In the genomic region with DNA sequence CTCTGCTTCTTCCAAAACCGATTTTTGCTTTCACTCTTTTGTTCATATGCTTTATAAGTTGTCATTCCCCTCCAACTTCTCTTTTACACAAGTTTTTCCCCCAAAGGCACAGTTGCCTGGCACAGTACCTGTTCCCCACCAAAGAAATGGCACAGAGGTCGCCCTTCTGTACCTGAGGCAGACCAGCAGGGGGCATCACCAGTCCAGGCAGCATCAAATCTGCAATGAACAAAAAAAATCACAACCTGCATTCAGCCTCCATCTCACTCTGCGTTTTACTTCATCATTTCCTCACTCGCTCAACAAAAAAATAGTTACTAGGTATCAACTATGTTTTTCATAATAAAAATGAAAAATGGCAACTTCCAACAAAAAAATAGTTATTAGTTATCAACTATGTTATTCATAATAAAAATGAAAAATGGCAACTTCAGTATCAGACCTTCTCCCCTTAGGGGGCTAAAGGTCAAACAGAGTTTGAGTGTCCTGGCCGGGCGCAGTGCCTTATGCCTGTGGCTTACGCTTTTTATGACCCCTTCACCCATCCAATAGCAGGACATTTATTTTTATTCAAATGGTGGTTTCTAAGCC, we compare ENCODE assay signal across 8 cellular contexts. TPM values are rescaled to one million over a fixed set of nuclear protein-coding genes. Genes with fewer than 3 reads are reported as not detected.
DNase-seq lines count a peak whose midpoint lies in the region; ATAC-seq and TF ChIP-seq lines count a peak whose summit lies in the region.

No MANE protein-coding gene starts in this region.

- intact Hi-C loops in esophagus muscularis mucosa (cut with DNase I) = loop anchor here (10.0 kb wide), 1 partner anchor 377 kb away; no protein-coding TSS in a partner anchor

- H3K9ac ChIP-seq in smooth muscle cell (ENCODE audit: low read depth) = no peak overlapping the region

- DNase-seq in activated CD4-positive, CD25-positive, alpha-beta regulatory T cell (lab: John Stamatoyannopoulos, UW) = peak; percentile 13 to 42 (median 23)
- peak; percentile 46 for DNase-seq in NCI-H460 (ENCODE audit: extremely low read depth, low read depth)
- DNase-seq in activated CD8-positive, alpha-beta memory T cell treated with anti-CD3 and anti-CD28 coated beads, Interleukin-2, amount 10 ng/mL, durations not matched to agents 7 days and 5 days = peak; percentile 76
- DNase-seq in esophagus muscularis mucosa (ENCODE audit: extremely low spot score) = no peak
- DNase-seq in smooth muscle cell (lab: John Stamatoyannopoulos, UW; ENCODE audit: unreplicated experiment) = no peak
- no peak for DNase-seq in NCI-H526 treated with DMSO at 0.1 percent for 48 hours (lab: John Stamatoyannopoulos, UW)

- H3K36me3 ChIP-seq in esophagus muscularis mucosa (peaks cover 47 to 78% (median 71%) of the 10 kb centered on the region in 4 donors), smooth muscle cell (ENCODE audit: low read depth) (no peaks in the 10 kb centered on the region)

- H2AFZ ChIP-seq in smooth muscle cell (ENCODE audit: low read depth) = no peak overlapping the region

- no peaks in the 10 kb centered on the region for H3K9me3 ChIP-seq in esophagus muscularis mucosa
- H3K9me3 ChIP-seq in smooth muscle cell (replicated peaks; ENCODE audit: low read depth) = no peaks in the 10 kb centered on the region

- H3F3A ChIP-seq in smooth muscle cell (ENCODE audit: low read depth) = no peaks in the 10 kb centered on the region

- peak overlapping the region; percentile 56 for H3K27ac Mint-ChIP-seq in activated CD8-positive, alpha-beta memory T cell treated with anti-CD3 and anti-CD28 coated beads, Interleukin-2, amount 10 ng/mL, durations not matched to agents 7 days and 5 days

- peaks cover 25% of the 10 kb centered on the region for H3K36me3 Mint-ChIP-seq in activated CD8-positive, alpha-beta memory T cell treated with anti-CD3 and anti-CD28 coated beads, Interleukin-2, amount 10 ng/mL, durations not matched to agents 7 days and 5 days

- H3K4me2 ChIP-seq in smooth muscle cell = no peak overlapping the region

- H3K4me3 Mint-ChIP-seq in activated CD8-positive, alpha-beta memory T cell treated with anti-CD3 and anti-CD28 coated beads, Interleukin-2, amount 10 ng/mL, durations not matched to agents 7 days and 5 days = no peak overlapping the region

- peaks cover 46% of the 10 kb centered on the region for H3K4me1 Mint-ChIP-seq in activated CD8-positive, alpha-beta memory T cell treated with anti-CD3 and anti-CD28 coated beads, Interleukin-2, amount 10 ng/mL, durations not matched to agents 7 days and 5 days

- no peaks in the 10 kb centered on the region for H3K27me3 Mint-ChIP-seq in activated CD8-positive, alpha-beta memory T cell treated with anti-CD3 and anti-CD28 coated beads, Interleukin-2, amount 10 ng/mL, durations not matched to agents 7 days and 5 days

- TF ChIP-seq CTCF in esophagus muscularis mucosa (IDR thresholded peaks at IDR 0.05) (peak; percentile 51 to 66 (median 55)), smooth muscle cell (IDR thresholded peaks at IDR 0.05; ENCODE audit: borderline replicate concordance, insufficient read depth, poor library complexity, severe bottlenecking) (peak; percentile 65)

- WGBS in esophagus muscularis mucosa = 80% methylated on average over 7 of the region's 7 CpGs
- WGBS in smooth muscle cell (ENCODE audit: low lambda C conversion rate) = 83% methylated on average over 7 of the region's 7 CpGs

- H3K27me3 ChIP-seq in esophagus muscularis mucosa = no peaks in the 10 kb centered on the region
- no peaks in the 10 kb centered on the region for H3K27me3 ChIP-seq in smooth muscle cell (ENCODE audit: low read depth)

- CTCF ChIA-PET in activated CD8-positive, alpha-beta memory T cell treated with anti-CD3 and anti-CD28 coated beads, Interleukin-2, amount 10 ng/mL, durations not matched to agents 7 days and 5 days (lab: Charles Lee) = interaction anchor here (0.6 to 8.3 kb wide), 14 partner anchors 13 to 119 kb away, joined by 3 to 63 read pairs (median 4); partner anchors contain the start of gene DYRK3

- TF ChIP-seq EP300 in esophagus muscularis mucosa (IDR thresholded peaks at IDR 0.05) = no peak

- no peaks in the 10 kb centered on the region for H3K9me3 Mint-ChIP-seq in activated CD8-positive, alpha-beta memory T cell treated with anti-CD3 and anti-CD28 coated beads, Interleukin-2, amount 10 ng/mL, durations not matched to agents 7 days and 5 days (ENCODE audit: low read depth)

- no peaks in the 10 kb centered on the region for H4K20me1 ChIP-seq in smooth muscle cell (ENCODE audit: low read depth)

- H3K4me1 ChIP-seq in esophagus muscularis mucosa (peaks cover 8 to 18% (median 10%) of the 10 kb centered on the region in 4 donors), smooth muscle cell (ENCODE audit: low read depth) (peaks cover 6% of the 10 kb centered on the region)

- H3K27ac ChIP-seq in esophagus muscularis mucosa (replicated peaks in 1 of 4) (no peak overlapping the region), smooth muscle cell (ENCODE audit: low read depth) (no peak overlapping the region)

- H3K4me3 ChIP-seq in esophagus muscularis mucosa = no peak overlapping the region
- H3K4me3 ChIP-seq in smooth muscle cell = no peak overlapping the region

- ATAC-seq in activated CD4-positive, CD25-positive, alpha-beta regulatory T cell treated with anti-CD3 and anti-CD28 coated beads, Interleukin-2, amount 50 U/mL, for 24 hours = no peak
- no peak for ATAC-seq in activated CD8-positive, alpha-beta memory T cell treated with anti-CD3 and anti-CD28 coated beads, Interleukin-2, amount 10 ng/mL, durations not matched to agents 7 days and 5 days
- no peak for ATAC-seq in HG02678 (IDR thresholded peaks at IDR 0.05; ENCODE audit: unreplicated experiment)

- no peak for TF ChIP-seq POLR2A in esophagus muscularis mucosa (IDR thresholded peaks at IDR 0.05; ENCODE audit: low read depth)

- peaks cover 11% of the 10 kb centered on the region for H3K79me2 ChIP-seq in smooth muscle cell (ENCODE audit: low read depth)

RNA-seq across cellular contexts. Expression of gene EIF2D, which starts 4.1 kb away (rescaled TPM):
- 101 and 114 TPM in 2 replicates for total RNA-seq in NCI-H460 (2014; rRNA removed; shearing (Covaris generic))
- polyA plus RNA-seq in NCI-H460 (2014; cell fraction: nucleus; rRNA removed) = 93.2 and 99.4 TPM in 2 replicates
- 10 to 100 TPM; 51.7 to 68.4 TPM for total RNA-seq in activated CD8-positive, alpha-beta memory T cell treated with anti-CD3 and anti-CD28 coated beads, Interleukin-2, amount 10 ng/mL, durations not matched to agents 7 days and 5 days
- total RNA-seq in esophagus muscularis mucosa = 10 to 100 TPM; 40.3 to 50.0 (median 47.9) TPM
- total RNA-seq in smooth muscle cell = 28.9 and 32.5 TPM in 2 replicates
- 22.8 and 22.9 TPM in 2 replicates for polyA plus RNA-seq in smooth muscle cell

RNA-seq across cellular contexts. Expression of gene DYRK3, which starts 27.1 kb away (rescaled TPM):
- total RNA-seq in NCI-H460 (2014; rRNA removed; shearing (Covaris generic)) = 14.1 and 15.5 TPM in 2 replicates
- polyA plus RNA-seq in NCI-H460 (2014; cell fraction: nucleus; rRNA removed) = 9.2 and 10.9 TPM in 2 replicates
- 10 to 100 TPM in 1 of 2 experiments, 1 to 10 TPM in 1; 9.5 to 12.7 TPM for total RNA-seq in activated CD8-positive, alpha-beta memory T cell treated with anti-CD3 and anti-CD28 coated beads, Interleukin-2, amount 10 ng/mL, durations not matched to agents 7 days and 5 days
- total RNA-seq in esophagus muscularis mucosa = 10 to 100 TPM in 2 of 4 donors, 1 to 10 TPM in 2; 5.6 to 14.7 (median 9.0) TPM
- total RNA-seq in smooth muscle cell = 11.1 and 21.4 TPM in 2 replicates
- 6.9 and 13.7 TPM in 2 replicates for polyA plus RNA-seq in smooth muscle cell

Comparison
In these comparisons a context has a peak if more than half of its experiments do, and no peak if none do; other contexts are left out.
1. DNase-seq: peak in activated CD4-positive, CD25-positive, alpha-beta regulatory T cell (4 of 4), NCI-H460 (single experiment) and activated CD8-positive, alpha-beta memory T cell treated with anti-CD3 and anti-CD28 coated beads, Interleukin-2, amount 10 ng/mL, durations not matched to agents 7 days and 5 days (single experiment); none in esophagus muscularis mucosa (single experiment), smooth muscle cell (single experiment) and NCI-H526 treated with DMSO at 0.1 percent for 48 hours (single experiment).